In genomic region chr4:82284475-82284857, GRCh38 we compare ENCODE assay signal across 8 cellular contexts.
DNase-seq lines count a peak whose midpoint lies in the region; ATAC-seq and TF ChIP-seq lines count a peak whose summit lies in the region.

No MANE protein-coding gene starts in this region.

- no peaks in the 10 kb centered on the region for H3K27me3 ChIP-seq in breast epithelium
- H3K27me3 ChIP-seq in mucosa of stomach (ENCODE audit: control insufficient read depth, insufficient read depth, low read length), result no peaks in the 10 kb centered on the region

- intact Hi-C loops in breast epithelium (cut with DNase I; ENCODE audit: low total_unique reads), result no loop called here

- TF ChIP-seq POLR2A in breast epithelium (IDR thresholded peaks at IDR 0.05), result no peak

- DNase-seq in ACHN (peak; percentile 2), breast epithelium (ENCODE audit: low spot score in 2 of 2) (no peak), SIG-M5 (lab: John Stamatoyannopoulos, UW) (no peak), HuH-7.5 (ENCODE audit: low spot score) (no peak)
- no peak for DNase-seq in Jurkat, Clone E6-1 (ENCODE audit: low read depth, low spot score)
- DNase-seq in activated CD4-positive, alpha-beta T cell treated with anti-CD3 and anti-CD28 coated beads, Interleukin-2, amount 50 U/mL, for 48 hours, result no peak

- TF ChIP-seq CTCF in breast epithelium (IDR thresholded peaks at IDR 0.05), result peak in 1 of 3 donors; percentile 17

- H3K4me3 ChIP-seq in Jurkat, Clone E6-1 (ENCODE audit: low read length), result peak overlapping the region; percentile 58
- H3K4me3 ChIP-seq in breast epithelium (peak overlapping the region; percentile 39 to 69 (median 56)), mucosa of stomach (ENCODE audit: low read length) (peak overlapping the region; percentile 14)

- H3K9ac ChIP-seq in mucosa of stomach (ENCODE audit: low read length), result no peak overlapping the region

- H3K36me3 ChIP-seq in breast epithelium (no peaks in the 10 kb centered on the region), mucosa of stomach (ENCODE audit: control insufficient read depth, insufficient read depth, low read length) (no peaks in the 10 kb centered on the region)

- ATAC-seq in GM21447 (IDR thresholded peaks at IDR 0.05; ENCODE audit: unreplicated experiment), result no peak

- in situ Hi-C loops in ACHN (cut with HindIII; ENCODE audit: low pct_ligation_motif_present, low pct_unique_long_range_greater_than_20kb, low sequenced_read_pairs), result no loop called here

- H3K9me3 ChIP-seq in breast epithelium (no peaks in the 10 kb centered on the region), mucosa of stomach (ENCODE audit: control insufficient read depth, low read length) (no peaks in the 10 kb centered on the region)

- H3K4me1 ChIP-seq in breast epithelium (peaks cover 0 to 4% of the 10 kb centered on the region in 2 donors), mucosa of stomach (ENCODE audit: control insufficient read depth, insufficient read depth, low read length) (peaks cover 13% of the 10 kb centered on the region)

- H3K27ac ChIP-seq in breast epithelium, result peak overlapping the region; percentile 83 to 87
